Comparison of ENCODE assay signal across 25 cellular contexts in genomic region chr1:98739762-98740161, GRCh38.
"Had no signal": no experiment of that assay in that cellular context is flagged by ENCODE, and none has a peak within 500 bp of the region (broad histone marks: within the 10 kb centered on the region; RNA-seq: fewer than 3 reads in every experiment).

No MANE protein-coding gene starts in this region.

- H3K36me3 Mint-ChIP-seq: memory B cell; natural killer cell; stimulated activated naive B cell treated with anti-CD40 and anti-IgM and Interleukin-4, amounts not matched to agents 10 μg/mL and 1 μg/mL and 100 μg/mL, for 72 hours had no signal

- H3K27ac ChIP-seq: colonic mucosa, heart right ventricle, lower lobe of right lung, neutrophil, pancreas, right lobe of liver, thoracic aorta, transverse colon, upper lobe of right lung, vagina had no signal

- H3K27me3 ChIP-seq: colonic mucosa, heart right ventricle, neutrophil, pancreas, right lobe of liver, transverse colon, upper lobe of right lung, vagina had no signal

- H3K9me3 ChIP-seq: colonic mucosa, heart right ventricle, lower lobe of right lung, neutrophil, pancreas, right lobe of liver, thoracic aorta, transverse colon, upper lobe of right lung, vagina had no signal

- H3K27ac Mint-ChIP-seq: dendritic cell treated with granulocyte-macrophage colony-stimulating factor and Interleukin-4, amounts not matched to agents 40 ng/mL and 50 ng/mL, for 4 days; memory B cell; natural killer cell; stimulated activated naive B cell treated with anti-CD40 and anti-IgM and Interleukin-4, amounts not matched to agents 10 μg/mL and 1 μg/mL and 100 μg/mL, for 72 hours; stimulated activated naive CD8-positive, alpha-beta T cell treated with anti-CD3 and anti-CD28 coated beads, Interleukin-15, Interleukin-2, amounts not matched to agents 100 ng/mL and 50 ng/mL, for 24 hours had no signal

- ATAC-seq: heart right ventricle; left ventricle myocardium superior; lower lobe of right lung; natural killer cell; pancreas; right lobe of liver; stimulated activated naive B cell treated with anti-CD40 and anti-IgM and Interleukin-4, amounts not matched to agents 10 μg/mL and 1 μg/mL and 100 μg/mL, for 72 hours; upper lobe of right lung had no signal

- H3K4me3 ChIP-seq: colonic mucosa, heart right ventricle, lower lobe of right lung, pancreas, right lobe of liver, thoracic aorta, transverse colon, upper lobe of right lung, vagina had no signal

- H3K4me3 Mint-ChIP-seq: dendritic cell treated with granulocyte-macrophage colony-stimulating factor and Interleukin-4, amounts not matched to agents 40 ng/mL and 50 ng/mL, for 4 days; memory B cell; natural killer cell; neural crest cell; stimulated activated naive B cell treated with anti-CD40 and anti-IgM and Interleukin-4, amounts not matched to agents 10 μg/mL and 1 μg/mL and 100 μg/mL, for 72 hours; stimulated activated naive CD8-positive, alpha-beta T cell treated with anti-CD3 and anti-CD28 coated beads, Interleukin-15, Interleukin-2, amounts not matched to agents 100 ng/mL and 50 ng/mL, for 24 hours had no signal

- H3K4me1 Mint-ChIP-seq: memory B cell; natural killer cell; stimulated activated naive B cell treated with anti-CD40 and anti-IgM and Interleukin-4, amounts not matched to agents 10 μg/mL and 1 μg/mL and 100 μg/mL, for 72 hours had no signal

- DNase-seq: colonic mucosa; effector memory CD4-positive, alpha-beta T cell; foreskin melanocyte; glutamatergic neuron; heart right ventricle; hippocampal formation; kidney glomerular epithelial cell; left ventricle myocardium superior; lower lobe of right lung; natural killer cell; pancreas; right lobe of liver; small intestine; stimulated activated CD4-positive, alpha-beta T cell treated with anti-CD3 and anti-CD28 coated beads, Interleukin-15, amount 100 ng/mL, for 24 hours; stimulated activated CD4-positive, alpha-beta T cell treated with anti-CD3 and anti-CD28 coated beads, Interleukin-2, amount 100 ng/mL, for 48 hours; stimulated activated naive B cell treated with anti-CD40 and anti-IgM and Interleukin-4, amounts not matched to agents 10 μg/mL and 1 μg/mL and 100 μg/mL, for 72 hours; transverse colon; upper lobe of right lung had no signal

- H3K9me3 Mint-ChIP-seq: dendritic cell treated with granulocyte-macrophage colony-stimulating factor and Interleukin-4, amounts not matched to agents 40 ng/mL and 50 ng/mL, for 4 days; memory B cell; natural killer cell; neural crest cell; stimulated activated naive B cell treated with anti-CD40 and anti-IgM and Interleukin-4, amounts not matched to agents 10 μg/mL and 1 μg/mL and 100 μg/mL, for 72 hours; stimulated activated naive CD8-positive, alpha-beta T cell treated with anti-CD3 and anti-CD28 coated beads, Interleukin-15, Interleukin-2, amounts not matched to agents 100 ng/mL and 50 ng/mL, for 24 hours had no signal

- H3K27me3 Mint-ChIP-seq: dendritic cell treated with granulocyte-macrophage colony-stimulating factor and Interleukin-4, amounts not matched to agents 40 ng/mL and 50 ng/mL, for 4 days; stimulated activated naive B cell treated with anti-CD40 and anti-IgM and Interleukin-4, amounts not matched to agents 10 μg/mL and 1 μg/mL and 100 μg/mL, for 72 hours had no signal

- H3K4me1 ChIP-seq: colonic mucosa, heart right ventricle, lower lobe of right lung, pancreas, right lobe of liver, transverse colon, upper lobe of right lung had no signal

- H3K36me3 ChIP-seq: colonic mucosa, lower lobe of right lung, neutrophil, pancreas, right lobe of liver, thoracic aorta, transverse colon, upper lobe of right lung, vagina had no signal
